2 cellular contexts compared by ENCODE assay signal in genomic region chr1:156194300-156194652, GRCh38.
TF ChIP-seq lines count a peak whose summit lies in the region.

No MANE protein-coding gene starts in this region.

TF ChIP-seq in IMR-90, 13 proteins besides CTCF, POLR2A, EP300 and RAD21:
- no peak for TF ChIP-seq ELK1 (IDR thresholded peaks at IDR 0.05; ENCODE audit: borderline replicate concordance, low read depth, low read length)
- TF ChIP-seq USF2 (IDR thresholded peaks at IDR 0.05; ENCODE audit: low read depth, low read length): peak; percentile 89

TF ChIP-seq in endothelial cell of umbilical vein, 7 proteins besides CTCF, POLR2A, EP300 and RAD21:
- TF ChIP-seq POLR2AphosphoS5 (IDR thresholded peaks at IDR 0.05; ENCODE audit: insufficient read depth, low read depth, low read length) (no peak), FOS (IDR thresholded peaks at IDR 0.05; ENCODE audit: borderline replicate concordance, insufficient read depth, low read length) (no peak), EZH2 (IDR thresholded peaks at IDR 0.05; ENCODE audit: borderline replicate concordance, low read depth, low read length, severe bottlenecking) (no peak), JUN (IDR thresholded peaks at IDR 0.05; ENCODE audit: borderline replicate concordance, insufficient read depth, insufficient read length, low read depth) (no peak), MAX (IDR thresholded peaks at IDR 0.05; ENCODE audit: insufficient read depth, insufficient read length) (no peak), MYC (IDR thresholded peaks at IDR 0.05; ENCODE audit: low read depth, low read length) (no peak), GATA2 (IDR thresholded peaks at IDR 0.05; ENCODE audit: insufficient read depth, insufficient read length, low read depth, low read length) (no peak)
